In the genomic region with DNA sequence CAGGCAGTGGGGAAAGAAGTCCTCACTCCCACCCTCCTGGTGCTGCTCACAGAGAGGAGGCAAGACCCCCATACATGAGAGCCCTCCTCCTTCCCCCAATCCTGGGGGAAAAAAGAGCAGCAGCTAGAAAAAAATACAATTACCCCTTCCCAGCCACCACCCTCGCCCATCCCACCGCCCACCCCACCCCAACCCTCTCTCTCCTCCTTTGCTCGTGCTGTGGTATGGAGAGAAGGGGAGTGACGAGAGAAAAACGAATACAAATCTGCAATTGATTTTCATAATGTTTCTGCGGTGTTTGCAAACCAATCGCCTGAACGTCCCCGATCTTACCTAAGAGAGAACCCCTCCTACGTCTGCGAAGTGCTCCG, we compare ENCODE assay signal across 17 cellular contexts. TPM values are rescaled to one million over a fixed set of nuclear protein-coding genes. Genes with fewer than 3 reads are reported as not detected.
DNase-seq lines count a peak whose midpoint lies in the region; ATAC-seq and TF ChIP-seq lines count a peak whose summit lies in the region.
"Had no signal": no experiment of that assay in that cellular context is flagged by ENCODE, and none has a peak within 500 bp of the region (broad histone marks: within the 10 kb centered on the region; RNA-seq: fewer than 3 reads in every experiment).

No MANE protein-coding gene starts in this region.

- H3K9me3 ChIP-seq in skeletal muscle tissue (ENCODE audit: control insufficient read depth in 3 of 3, low read length in 3 of 3) = no peaks in the 10 kb centered on the region
- H3K9me3 ChIP-seq: gastroesophageal sphincter, tibial nerve had no signal

- peaks cover 8% of the 10 kb centered on the region for H3K4me1 Mint-ChIP-seq in T-helper 2 cell treated with Interferon-gamma antibody and Interleukin-4, amounts not matched to agents 5 μg/mL and 100 μg/mL, for 36 hours (ENCODE audit: low read depth)
- peaks cover 19 to 23% (median 22%) of the 10 kb centered on the region in 3 donors for H3K4me1 Mint-ChIP-seq in T-cell

- H3K9me3 Mint-ChIP-seq in T-helper 2 cell treated with Interferon-gamma antibody and Interleukin-4, amounts not matched to agents 5 μg/mL and 100 μg/mL, for 36 hours = peaks cover 4% of the 10 kb centered on the region
- no peaks in the 10 kb centered on the region for H3K9me3 Mint-ChIP-seq in T-cell

- DNase-seq in T-helper 2 cell treated with Interferon-gamma antibody and Interleukin-4, amounts not matched to agents 5 μg/mL and 100 μg/mL, for 36 hours (ENCODE audit: low spot score) = no peak
- DNase-seq in T-helper 2 cell (no peak), T-cell (no peak), foreskin keratinocyte (no peak), NCI-H510A treated with DMSO at 0.1 percent for 48 hours (lab: John Stamatoyannopoulos, UW) (no peak)
- DNase-seq in stimulated activated naive CD4-positive, alpha-beta T cell treated with Interleukin-2 at 50 U/mL for 16 hours (lab: John Stamatoyannopoulos, UW) = no peak
- DNase-seq: 8988T, activated T-cell treated with anti-CD3 and anti-CD28 coated beads for 4 hours, DMS 273 treated with DMSO at 0.1 percent for 48 hours, IMR-90, NCI-H1436 treated with DMSO at 0.1 percent for 48 hours, NCI-H524 treated with DMSO at 0.1 percent for 48 hours had no signal

- POLR2A ChIA-PET in T-cell (lab: Charles Lee) = no interaction called here

- peak overlapping the region; percentile 64 to 75 (median 75) for H3K4me3 ChIP-seq in skeletal muscle tissue (ENCODE audit: low read length in 3 of 3)

- peaks cover 92% of the 10 kb centered on the region for H3K27me3 Mint-ChIP-seq in T-helper 2 cell treated with Interferon-gamma antibody and Interleukin-4, amounts not matched to agents 5 μg/mL and 100 μg/mL, for 36 hours (ENCODE audit: low read depth)
- peaks cover 83 to 88% of the 10 kb centered on the region in 2 donors for H3K27me3 Mint-ChIP-seq in T-cell

- H3K27me3 ChIP-seq in foreskin keratinocyte (no peaks in the 10 kb centered on the region), skeletal muscle tissue (ENCODE audit: control insufficient read depth in 3 of 3, insufficient read depth in 3 of 3, low read length in 3 of 3) (peaks cover 57 to 91% (median 70%) of the 10 kb centered on the region in 3 donors)

- peak overlapping the region; percentile 66 for H3K27ac ChIP-seq in foreskin keratinocyte
- peak overlapping the region; percentile 65 for H3K27ac ChIP-seq in skeletal muscle tissue (ENCODE audit: low read depth, low read length)
- H3K27ac ChIP-seq: gastroesophageal sphincter, spleen had no signal

- peaks cover 2% of the 10 kb centered on the region for H3K36me3 Mint-ChIP-seq in T-helper 2 cell treated with Interferon-gamma antibody and Interleukin-4, amounts not matched to agents 5 μg/mL and 100 μg/mL, for 36 hours (ENCODE audit: low read depth)
- peaks cover 7% of the 10 kb centered on the region for H3K36me3 Mint-ChIP-seq in T-cell

- H3K36me3 ChIP-seq in skeletal muscle tissue (ENCODE audit: control insufficient read depth in 3 of 3, insufficient read depth in 3 of 3, low read length in 3 of 3) = no peaks in the 10 kb centered on the region
- H3K36me3 ChIP-seq: gastroesophageal sphincter, spleen, tibial nerve had no signal

- CTCF ChIA-PET in T-cell (lab: Charles Lee) = no interaction called here

- peak overlapping the region in 2 of 3 donors; percentile 65 to 72 for H3K9ac ChIP-seq in skeletal muscle tissue (ENCODE audit: low read depth in 1 of 3, low read length in 3 of 3)

- no peak for TF ChIP-seq CTCF in foreskin keratinocyte (conservative IDR thresholded peaks at IDR 0.05)

- peaks cover 15% of the 10 kb centered on the region for H3K4me1 ChIP-seq in foreskin keratinocyte
- peaks cover 7 to 24% (median 14%) of the 10 kb centered on the region in 3 donors for H3K4me1 ChIP-seq in skeletal muscle tissue (ENCODE audit: control insufficient read depth in 3 of 3, insufficient read depth in 3 of 3, low read length in 3 of 3)

- H3K4me3 Mint-ChIP-seq in T-helper 2 cell treated with Interferon-gamma antibody and Interleukin-4, amounts not matched to agents 5 μg/mL and 100 μg/mL, for 36 hours = peak overlapping the region; percentile 24
- H3K4me3 Mint-ChIP-seq in T-cell = peak overlapping the region in 2 of 3 donors; percentile 13 to 74

- no peak for ATAC-seq in T-cell (replicated peaks in 1 of 4)
- no peak for ATAC-seq in foreskin keratinocyte
- no peak for ATAC-seq in GM21786 (IDR thresholded peaks at IDR 0.05; ENCODE audit: unreplicated experiment)
- ATAC-seq: gastroesophageal sphincter had no signal

- H3K27ac Mint-ChIP-seq in T-helper 2 cell treated with Interferon-gamma antibody and Interleukin-4, amounts not matched to agents 5 μg/mL and 100 μg/mL, for 36 hours = peak overlapping the region; percentile 79
- peak overlapping the region in 1 of 2 donors; percentile 73 for H3K27ac Mint-ChIP-seq in T-cell

RNA-seq across cellular contexts. Expression of gene HOXC11, which starts 0.2 kb away (rescaled TPM):
- total RNA-seq in T-cell = not detected
- 4.9 and 6.3 TPM in 2 replicates for total RNA-seq in foreskin keratinocyte
- 5.5 and 6.4 TPM in 2 replicates for polyA plus RNA-seq in foreskin keratinocyte
- total RNA-seq in skeletal muscle tissue = 0.52 TPM
- total RNA-seq: gastroesophageal sphincter, IMR-90, spleen had no signal
- polyA plus RNA-seq: IMR-90, spleen had no signal

RNA-seq across cellular contexts. Expression of gene HOTAIR, which starts 2.0 kb away (rescaled TPM):
- total RNA-seq in T-cell = not detected
- total RNA-seq in foreskin keratinocyte = 6.9 and 11.3 TPM in 2 replicates
- 4.8 and 7.8 TPM in 2 replicates for polyA plus RNA-seq in foreskin keratinocyte
- 2.1 TPM for total RNA-seq in skeletal muscle tissue
- total RNA-seq: IMR-90, spleen had no signal
- polyA plus RNA-seq: IMR-90, spleen had no signal

RNA-seq across cellular contexts. Expression of gene HOXC10, which starts 12.2 kb away (rescaled TPM):
- under 1 TPM in 1 of 5 donors, not detected in 4; 0.30 TPM for total RNA-seq in T-cell
- 19.6 and 23.0 TPM in 2 replicates for total RNA-seq in foreskin keratinocyte
- 31.8 and 32.0 TPM in 2 replicates for polyA plus RNA-seq in foreskin keratinocyte
- total RNA-seq in skeletal muscle tissue = 3.7 TPM
- total RNA-seq: gastroesophageal sphincter, IMR-90, spleen had no signal
- polyA plus RNA-seq: spleen had no signal

RNA-seq across cellular contexts. Expression of gene HOXC12, which starts 18.0 kb away (rescaled TPM):
- total RNA-seq in T-cell (not detected), foreskin keratinocyte (2.3 and 4.4 TPM in 2 replicates), skeletal muscle tissue (not detected)
- polyA plus RNA-seq in foreskin keratinocyte = 2.4 and 4.8 TPM in 2 replicates
- total RNA-seq: gastroesophageal sphincter, IMR-90, spleen had no signal
- polyA plus RNA-seq: IMR-90, spleen had no signal

RNA-seq across cellular contexts. Expression of gene HOXC9, which starts 27.3 kb away (rescaled TPM):
- not detected for total RNA-seq in T-cell
- 4.3 and 5.5 TPM in 2 replicates for total RNA-seq in foreskin keratinocyte
- polyA plus RNA-seq in foreskin keratinocyte = 7.0 and 9.0 TPM in 2 replicates
- 4.2 TPM for total RNA-seq in skeletal muscle tissue
- total RNA-seq: gastroesophageal sphincter, IMR-90, spleen had no signal
